In genomic region chr11:128662960-128663359, GRCh38 we compare ENCODE assay signal across 19 cellular contexts. TPM values are rescaled to one million over a fixed set of nuclear protein-coding genes. Genes with fewer than 3 reads are reported as not detected.
A peak's percentile ranks its signal among the peaks of the same experiment; 100 is the strongest.
DNase-seq lines count a peak whose midpoint lies in the region; ATAC-seq and TF ChIP-seq lines count a peak whose summit lies in the region.
"Had no signal": no experiment of that assay in that cellular context is flagged by ENCODE, and none has a peak within 500 bp of the region (broad histone marks: within the 10 kb centered on the region; RNA-seq: fewer than 3 reads in every experiment).

No MANE protein-coding gene starts in this region.

- H3K36me3 ChIP-seq in SK-N-SH (replicated peaks in 1 of 2; ENCODE audit: control insufficient read depth in 1 of 2, insufficient read depth in 2 of 2, low read length in 1 of 2) (no peaks in the 10 kb centered on the region), mesendoderm (ENCODE audit: control insufficient read depth, insufficient read depth, low read length) (no peaks in the 10 kb centered on the region), stomach (no peaks in the 10 kb centered on the region)
- H3K36me3 ChIP-seq: Peyer's patch had no signal

- H3F3A ChIP-seq in SK-N-SH (replicated peaks; ENCODE audit: insufficient read depth): no peaks in the 10 kb centered on the region

- TF ChIP-seq CTCF in SK-N-SH (IDR thresholded peaks at IDR 0.05): no peak
- no peak for TF ChIP-seq CTCF in stomach (IDR thresholded peaks at IDR 0.05)
- TF ChIP-seq CTCF in GM13976 (IDR thresholded peaks at IDR 0.05; ENCODE audit: borderline replicate concordance, control extremely low read depth, extremely low read depth, insufficient read depth, missing control alignments): no peak

- H2AK5ac ChIP-seq in mesendoderm (ENCODE audit: low read length): no peak overlapping the region

- no peak overlapping the region for H2AFZ ChIP-seq in SK-N-SH (ENCODE audit: low read depth)

- WGBS in SK-N-SH (ENCODE audit: low lambda C conversion rate): 80% methylated on average over 6 of the region's 7 CpGs
- no CpG with 5 or more reads among the region's 7 CpGs for WGBS in mesendoderm (ENCODE audit: extremely low coverage, insufficient coverage, low lambda C conversion rate)
- 68 to 73% (median 68%) methylated on average over 7 of the region's 7 CpGs for WGBS in stomach, 5 donors

- H3K9ac ChIP-seq in SK-N-SH (no peak overlapping the region), mesendoderm (ENCODE audit: low read length) (no peak overlapping the region)

- POLR2A ChIA-PET in SK-N-SH (lab: Yijun Ruan, JAX): no interaction called here

- intact Hi-C loops in stomach (cut with DNase I; ENCODE audit: low total_unique reads): no loop called here

- no peaks in the 10 kb centered on the region for H3K79me1 ChIP-seq in mesendoderm (ENCODE audit: low read length)

- no peak overlapping the region for H3K18ac ChIP-seq in mesendoderm (ENCODE audit: low read length)

- no peak overlapping the region for H3K27ac ChIP-seq in SK-N-SH (ENCODE audit: low read depth in 2 of 2, low read length in 1 of 2)
- H3K27ac ChIP-seq in mesendoderm (ENCODE audit: low read depth, low read length): no peak overlapping the region
- H3K27ac ChIP-seq in stomach: no peak overlapping the region
- H3K27ac ChIP-seq: Peyer's patch had no signal

- no peak overlapping the region for H2BK15ac ChIP-seq in mesendoderm (replicated peaks; ENCODE audit: low read depth)

- ATAC-seq in SK-N-SH treated with all-trans-retinoic acid at 6 μM for 48 hours: no peak

- H3K4me2 ChIP-seq in SK-N-SH: no peak overlapping the region
- no peak overlapping the region for H3K4me2 ChIP-seq in mesendoderm (ENCODE audit: low read length)

- no peak for TF ChIP-seq RAD21 in SK-N-SH (IDR thresholded peaks at IDR 0.05; ENCODE audit: low read length)

- H4K20me1 ChIP-seq in SK-N-SH (ENCODE audit: insufficient read depth): no peaks in the 10 kb centered on the region

- in situ Hi-C loops in GM13976 (cut with MboI; ENCODE audit: low sequenced_read_pairs, unreplicated experiment): no loop called here

- no peak overlapping the region for H2BK120ac ChIP-seq in mesendoderm (ENCODE audit: low read depth, low read length)

- no peak overlapping the region for H3K23ac ChIP-seq in mesendoderm (ENCODE audit: low read length)

- H3K9me2 ChIP-seq in SK-N-SH: no peaks in the 10 kb centered on the region

- peak; percentile 38 for DNase-seq in SK-N-SH
- DNase-seq in NCI-H82 treated with DMSO at 0.1 percent for 48 hours (lab: John Stamatoyannopoulos, UW; ENCODE audit: unreplicated experiment): peak; percentile 89
- peak; percentile 18 for DNase-seq in mesendoderm
- DNase-seq in stomach: no peak
- DNase-seq in nucleus accumbens (lab: John Stamatoyannopoulos, UW): no peak
- DNase-seq in NCI-H1105 (lab: John Stamatoyannopoulos, UW): no peak
- no peak for DNase-seq in GM13976 (ENCODE audit: low spot score)
- DNase-seq: CD4-positive, alpha-beta memory T cell; DMS79; H9; KBM-7; NCI-H1436; NCI-H2029 treated with DMSO at 0.1 percent for 48 hours; NCI-H2227 treated with DMSO at 0.1 percent for 48 hours; NCI-H526 treated with DMSO at 0.1 percent for 48 hours; Peyer's patch; SHP77; SW 1271 had no signal

- H3K27me3 ChIP-seq in SK-N-SH (ENCODE audit: insufficient read depth) (no peaks in the 10 kb centered on the region), mesendoderm (ENCODE audit: insufficient read depth, low read length, poor library complexity) (no peaks in the 10 kb centered on the region), stomach (peaks cover 0 to 36% (median 0%) of the 10 kb centered on the region in 3 donors)
- H3K27me3 ChIP-seq: Peyer's patch had no signal

- no peak for TF ChIP-seq POLR2A in stomach (IDR thresholded peaks at IDR 0.05)

- no peak overlapping the region for H3K56ac ChIP-seq in mesendoderm (ENCODE audit: low read length)

- CTCF ChIA-PET in SK-N-SH (lab: Yijun Ruan, JAX): interaction anchor here (0.7 to 1.7 kb wide), 3 partner anchors 31 to 196 kb away, joined by 3 to 4 read pairs (median 3); no protein-coding TSS in a partner anchor

- H3K4me1 ChIP-seq in SK-N-SH (ENCODE audit: control insufficient read depth in 1 of 2, insufficient read depth in 2 of 2, low read depth in 1 of 2, low read length in 1 of 2) (peaks cover 0 to 8% of the 10 kb centered on the region in 2 experiments; a peak in 1 of 4 replicates), mesendoderm (ENCODE audit: control insufficient read depth, low read depth, low read length) (peaks cover 2% of the 10 kb centered on the region), stomach (peaks cover 0 to 5% (median 2%) of the 10 kb centered on the region in 4 donors)
- H3K4me1 ChIP-seq: Peyer's patch had no signal

- TF ChIP-seq EP300 in SK-N-SH (IDR thresholded peaks at IDR 0.05; ENCODE audit: borderline replicate concordance in 1 of 2, low read depth in 1 of 2, low read length in 1 of 2) (peak in 1 of 2 experiments; percentile 54; a peak in 1 of 4 replicates), stomach (IDR thresholded peaks at IDR 0.05) (no peak)

- H3K9me3 ChIP-seq in SK-N-SH (no peaks in the 10 kb centered on the region), stomach (no peaks in the 10 kb centered on the region)
- H3K9me3 ChIP-seq: Peyer's patch had no signal

- no peak overlapping the region for H4K5ac ChIP-seq in mesendoderm (ENCODE audit: low read length)

- H2BK5ac ChIP-seq in mesendoderm (ENCODE audit: low read length): no peak overlapping the region

- H4K8ac ChIP-seq in mesendoderm (ENCODE audit: low read depth, low read length): no peak overlapping the region

- no peak overlapping the region for H3K4me3 ChIP-seq in SK-N-SH (ENCODE audit: low read depth in 2 of 2, low read length in 1 of 2)
- no peak overlapping the region for H3K4me3 ChIP-seq in mesendoderm (ENCODE audit: low read length)
- no peak overlapping the region for H3K4me3 ChIP-seq in stomach
- H3K4me3 ChIP-seq: Peyer's patch had no signal

- no peak overlapping the region for H3K4ac ChIP-seq in mesendoderm (ENCODE audit: low read depth, low read length)

- H3K79me2 ChIP-seq in SK-N-SH (ENCODE audit: insufficient read depth) (no peaks in the 10 kb centered on the region), mesendoderm (ENCODE audit: control insufficient read depth, insufficient read depth, low read length) (no peaks in the 10 kb centered on the region)

TF ChIP-seq in SK-N-SH, 30 proteins besides CTCF, POLR2A, EP300 and RAD21:
- peak; percentile 17; the same call in 1 of the 2 replicates for TF ChIP-seq GATA2 (CRISPR knock-in tag; IDR thresholded peaks at IDR 0.05)
- TF ChIP-seq RFX5 (IDR thresholded peaks at IDR 0.05; ENCODE audit: low read length): no peak

TF ChIP-seq in SK-N-SH treated with all-trans-retinoic acid at 6 μM for 48 hours, 23 proteins besides CTCF, POLR2A, EP300 and RAD21 (continues in another document):
- TF ChIP-seq BACH2 (CRISPR knock-in tag; IDR thresholded peaks at IDR 0.05; ENCODE audit: borderline replicate concordance): no peak
- no peak for TF ChIP-seq TSHZ2 (CRISPR knock-in tag; IDR thresholded peaks at IDR 0.05)
- TF ChIP-seq ZNF565 (CRISPR knock-in tag; conservative IDR thresholded peaks at IDR 0.05; ENCODE audit: low read depth): no peak
- no peak for TF ChIP-seq ESRRG (CRISPR knock-in tag; IDR thresholded peaks at IDR 0.05)
- TF ChIP-seq GLIS3 (CRISPR knock-in tag; IDR thresholded peaks at IDR 0.05): no peak
- no peak for TF ChIP-seq ZC3H10 (CRISPR knock-in tag; IDR thresholded peaks at IDR 0.05)
- no peak for TF ChIP-seq SNAI2 (CRISPR knock-in tag; IDR thresholded peaks at IDR 0.05)
- TF ChIP-seq ARNTL (CRISPR knock-in tag; IDR thresholded peaks at IDR 0.05; ENCODE audit: borderline replicate concordance, low read depth): no peak
- TF ChIP-seq PPARA (CRISPR knock-in tag; IDR thresholded peaks at IDR 0.05; ENCODE audit: borderline replicate concordance): no peak

RNA-seq across cellular contexts. Expression of gene FLI1, which starts 30.9 kb away (rescaled TPM):
- polyA plus RNA-seq in SK-N-SH (2012; rRNA removed) (14.7 and 16.7 TPM in 2 replicates), stomach (1 to 10 TPM; 2.4 to 4.0 (median 3.6) TPM)
- polyA plus RNA-seq in SK-N-SH (2012; cell fraction: cytosol; rRNA removed): 6.6 and 9.8 TPM in 2 replicates
- 10.6 and 13.2 TPM in 2 replicates for polyA plus RNA-seq in SK-N-SH (2012; cell fraction: nucleus; rRNA removed)
- 0.21 TPM for polyA plus RNA-seq in mesendoderm (2013, experiment 1 of 2)
- polyA plus RNA-seq in mesendoderm (2013, experiment 2 of 2): 0.25 TPM
- total RNA-seq in stomach: 10 to 100 TPM in 3 of 5 donors, 1 to 10 TPM in 1, under 1 TPM in 1; 0.87 to 39.7 (median 13.0) TPM

Comparison
In these comparisons a context has a peak if more than half of its experiments do, and no peak if none do; other contexts are left out.
1. DNase-seq: peak in SK-N-SH (single experiment), NCI-H82 treated with DMSO at 0.1 percent for 48 hours (single experiment) and mesendoderm (single experiment); none in stomach (single experiment), nucleus accumbens (0 of 56), NCI-H1105 (single experiment) and GM13976 (single experiment).